In genomic region chr18:8515142-8515865, GRCh38 we compare ENCODE assay signal across 25 cellular contexts.
"Had no signal": no experiment of that assay in that cellular context is flagged by ENCODE, and none has a peak within 500 bp of the region (broad histone marks: within the 10 kb centered on the region; RNA-seq: fewer than 3 reads in every experiment).

No MANE protein-coding gene starts in this region.

- DNase-seq: activated CD4-positive, alpha-beta T cell treated with anti-CD3 and anti-CD28 coated beads for 4 hours; activated CD4-positive, alpha-beta T cell treated with anti-CD3 and anti-CD28 coated beads, Interleukin-2, amount 50 U/mL, for 4 hours; activated effector memory CD4-positive, alpha-beta T cell treated with anti-CD3 and anti-CD28 coated beads, Interleukin-2, amount 50 U/mL, for 16 hours; activated naive CD4-positive, alpha-beta T cell treated with anti-CD3 and anti-CD28 coated beads for 36 hours; activated naive CD8-positive, alpha-beta T cell treated with anti-CD3 and anti-CD28 coated beads for 36 hours; activated T-cell treated with anti-CD3 and anti-CD28 coated beads, Interleukin-2, amount 50 U/mL, for 1 hour; adrenal gland; aorta; brain microvascular endothelial cell; foreskin fibroblast; heart right ventricle; left ventricle myocardium superior; naive B cell; nephron progenitor cell; pancreas; right cardiac atrium; spleen; stimulated activated naive CD8-positive, alpha-beta T cell treated with anti-CD3 and anti-CD28 coated beads, Interleukin-15, Interleukin-2, amounts not matched to agents 100 U/mL and 50 U/mL, for 24 hours; T-helper 9 cell; testis; transverse colon; uterus had no signal

- H3K4me1 Mint-ChIP-seq: activated naive CD8-positive, alpha-beta T cell treated with anti-CD3 and anti-CD28 coated beads for 36 hours; mesothelial cell of epicardium; naive B cell had no signal

- H3K4me3 Mint-ChIP-seq: activated naive CD4-positive, alpha-beta T cell treated with anti-CD3 and anti-CD28 coated beads for 36 hours; activated naive CD8-positive, alpha-beta T cell treated with anti-CD3 and anti-CD28 coated beads for 36 hours; activated T-helper 1 cell treated with anti-CD3 and anti-CD28 coated beads, Interleukin-12 subunit alpha, Interleukin-12 subunit beta, Interleukin-2, Interleukin-4 antibody, amounts not matched to agents 30 ng/mL and 10 ng/mL and 1 ng/mL, durations not matched to agents 14 hours and 24 hours and 36 hours; mesothelial cell of epicardium; naive B cell; nephron progenitor cell; T-helper 1 cell treated with Interleukin-12 subunit alpha and Interleukin-12 subunit beta and Interleukin-4 antibody, amounts not matched to agents 30 μg/mL and 1 μg/mL, for 36 hours had no signal

- H3K27me3 Mint-ChIP-seq: activated naive CD8-positive, alpha-beta T cell treated with anti-CD3 and anti-CD28 coated beads for 36 hours had no signal

- H3K27ac Mint-ChIP-seq: activated naive CD4-positive, alpha-beta T cell treated with anti-CD3 and anti-CD28 coated beads for 36 hours; activated naive CD8-positive, alpha-beta T cell treated with anti-CD3 and anti-CD28 coated beads for 36 hours; activated T-helper 1 cell treated with anti-CD3 and anti-CD28 coated beads, Interleukin-12 subunit alpha, Interleukin-12 subunit beta, Interleukin-2, Interleukin-4 antibody, amounts not matched to agents 30 ng/mL and 10 ng/mL and 1 ng/mL, durations not matched to agents 14 hours and 24 hours and 36 hours; mesothelial cell of epicardium; nephron progenitor cell; T-helper 1 cell treated with Interleukin-12 subunit alpha and Interleukin-12 subunit beta and Interleukin-4 antibody, amounts not matched to agents 30 μg/mL and 1 μg/mL, for 36 hours had no signal

- H3K9me3 Mint-ChIP-seq: activated naive CD8-positive, alpha-beta T cell treated with anti-CD3 and anti-CD28 coated beads for 36 hours; activated T-helper 1 cell treated with anti-CD3 and anti-CD28 coated beads, Interleukin-12 subunit alpha, Interleukin-12 subunit beta, Interleukin-2, Interleukin-4 antibody, amounts not matched to agents 30 ng/mL and 10 ng/mL and 1 ng/mL, durations not matched to agents 14 hours and 24 hours and 36 hours; T-helper 1 cell treated with Interleukin-12 subunit alpha and Interleukin-12 subunit beta and Interleukin-4 antibody, amounts not matched to agents 30 μg/mL and 1 μg/mL, for 36 hours had no signal

- ATAC-seq: heart right ventricle; left ventricle myocardium superior; pancreas; right cardiac atrium; stimulated activated naive CD8-positive, alpha-beta T cell treated with anti-CD3 and anti-CD28 coated beads, Interleukin-15, Interleukin-2, amounts not matched to agents 100 U/mL and 50 U/mL, for 24 hours had no signal

- H3K36me3 Mint-ChIP-seq: activated naive CD8-positive, alpha-beta T cell treated with anti-CD3 and anti-CD28 coated beads for 36 hours; mesothelial cell of epicardium had no signal
